9 cellular contexts compared by ENCODE assay signal in the genomic region with DNA sequence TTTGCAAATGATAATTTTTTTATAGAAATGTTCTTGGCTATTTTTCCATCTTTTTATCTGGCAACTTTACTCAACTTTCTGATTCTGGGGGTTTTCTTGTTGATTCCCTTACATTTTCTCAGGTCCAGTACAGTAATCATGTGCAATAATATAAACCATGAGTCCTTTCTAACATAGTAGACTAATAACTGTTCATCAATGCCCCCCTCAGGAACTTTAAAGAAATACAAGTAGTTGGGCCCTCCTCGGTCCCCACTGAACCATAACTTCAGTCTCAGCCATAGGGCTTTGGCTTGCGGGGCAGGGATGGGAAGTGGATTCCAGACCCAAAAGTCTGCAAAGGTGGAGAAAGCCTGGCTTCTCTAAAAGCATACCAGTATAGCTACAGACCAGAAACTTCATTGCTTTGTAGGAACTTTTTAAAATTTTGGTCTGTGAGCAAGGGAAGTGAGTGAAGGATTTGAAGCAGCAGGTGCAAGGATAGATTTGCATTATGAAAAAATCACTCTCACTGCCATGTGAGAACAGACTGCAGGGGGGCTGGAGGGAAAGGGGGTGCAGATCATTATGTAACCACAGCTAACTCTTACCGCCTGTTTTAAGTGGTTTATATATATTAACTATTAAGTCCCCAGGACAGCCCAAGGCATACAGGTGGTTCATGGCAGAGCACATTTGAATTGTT.
DNase-seq lines count a peak whose midpoint lies in the region; ATAC-seq and TF ChIP-seq lines count a peak whose summit lies in the region.
"Had no signal": no experiment of that assay in that cellular context is flagged by ENCODE, and none has a peak within 500 bp of the region (broad histone marks: within the 10 kb centered on the region; RNA-seq: fewer than 3 reads in every experiment).

No MANE protein-coding gene starts in this region.

- no peaks in the 10 kb centered on the region for H3K27me3 ChIP-seq in OCI-LY1 (ENCODE audit: insufficient read depth, low read length)

- no peak overlapping the region for H3K4me3 Mint-ChIP-seq in stimulated activated naive B cell treated with anti-CD40 and anti-IgM and Interleukin-4, amounts not matched to agents 10 μg/mL and 1 μg/mL and 100 μg/mL, for 72 hours

- no peak overlapping the region for H3K27ac ChIP-seq in OCI-LY1 (ENCODE audit: low read depth, low read length, poor library complexity, severe bottlenecking)
- H3K27ac ChIP-seq: thoracic aorta had no signal

- TF ChIP-seq CTCF in OCI-LY1 (IDR thresholded peaks at IDR 0.05; ENCODE audit: low read length), result peak; percentile 52

- no peaks in the 10 kb centered on the region for H4K20me1 ChIP-seq in OCI-LY1 (ENCODE audit: insufficient read depth, low read length)

- H3K36me3 Mint-ChIP-seq in stimulated activated naive B cell treated with anti-CD40 and anti-IgM and Interleukin-4, amounts not matched to agents 10 μg/mL and 1 μg/mL and 100 μg/mL, for 72 hours, result no peaks in the 10 kb centered on the region

- no peaks in the 10 kb centered on the region for H3F3A ChIP-seq in OCI-LY1 (ENCODE audit: insufficient read depth, low read length)

- H3K4me1 Mint-ChIP-seq in stimulated activated naive B cell treated with anti-CD40 and anti-IgM and Interleukin-4, amounts not matched to agents 10 μg/mL and 1 μg/mL and 100 μg/mL, for 72 hours, result no peaks in the 10 kb centered on the region

- H3K9me2 ChIP-seq in OCI-LY1 (ENCODE audit: low read depth, low read length), result no peaks in the 10 kb centered on the region

- ATAC-seq in GM21737 (IDR thresholded peaks at IDR 0.05; ENCODE audit: unreplicated experiment) (peak; percentile 64), GM21381 (IDR thresholded peaks at IDR 0.05; ENCODE audit: unreplicated experiment) (no peak), GM18907 (IDR thresholded peaks at IDR 0.05; ENCODE audit: unreplicated experiment) (no peak)
- peak; percentile 67 to 68 for ATAC-seq in stimulated activated naive B cell treated with anti-CD40 and anti-IgM and Interleukin-4, amounts not matched to agents 10 μg/mL and 1 μg/mL and 100 μg/mL, for 72 hours (replicated peaks)

- DNase-seq in COLO829 (ENCODE audit: low spot score), result peak; percentile 77
- peak; percentile 66 for DNase-seq in fibroblast of peridontal ligament (ENCODE audit: extremely low read depth)
- no peak for DNase-seq in stimulated activated naive B cell treated with anti-CD40 and anti-IgM and Interleukin-4, amounts not matched to agents 10 μg/mL and 1 μg/mL and 100 μg/mL, for 72 hours
- no peak for DNase-seq in stimulated activated CD4-positive, alpha-beta T cell treated with anti-CD3 and anti-CD28 coated beads, Interleukin-1b, Interleukin-23, amount 100 ng/mL, for 48 hours

- H3K27ac Mint-ChIP-seq in stimulated activated naive B cell treated with anti-CD40 and anti-IgM and Interleukin-4, amounts not matched to agents 10 μg/mL and 1 μg/mL and 100 μg/mL, for 72 hours, result no peak overlapping the region

- H3K4me1 ChIP-seq in OCI-LY1 (ENCODE audit: insufficient read depth, low read length, severe bottlenecking), result no peaks in the 10 kb centered on the region

- H3K27me3 Mint-ChIP-seq in stimulated activated naive B cell treated with anti-CD40 and anti-IgM and Interleukin-4, amounts not matched to agents 10 μg/mL and 1 μg/mL and 100 μg/mL, for 72 hours, result peaks cover 23 to 39% of the 10 kb centered on the region in 2 donors

- no peaks in the 10 kb centered on the region for H3K79me2 ChIP-seq in OCI-LY1 (ENCODE audit: insufficient read depth, low read length)

- no peak overlapping the region for H3K9ac ChIP-seq in OCI-LY1 (ENCODE audit: low read length)

- no peak overlapping the region for H3K4me2 ChIP-seq in OCI-LY1 (ENCODE audit: low read length)

- H3K9me3 Mint-ChIP-seq in stimulated activated naive B cell treated with anti-CD40 and anti-IgM and Interleukin-4, amounts not matched to agents 10 μg/mL and 1 μg/mL and 100 μg/mL, for 72 hours, result no peaks in the 10 kb centered on the region

- no peaks in the 10 kb centered on the region for H3K36me3 ChIP-seq in OCI-LY1 (ENCODE audit: insufficient read depth, low read length)
- H3K36me3 ChIP-seq: thoracic aorta had no signal

- H3K4me3 ChIP-seq in OCI-LY1 (ENCODE audit: low read depth, low read length, poor library complexity, severe bottlenecking), result no peak overlapping the region
- H3K4me3 ChIP-seq: thoracic aorta had no signal

- H3K9me3 ChIP-seq in OCI-LY1 (ENCODE audit: low read length), result no peaks in the 10 kb centered on the region
- H3K9me3 ChIP-seq: thoracic aorta had no signal

- no peak overlapping the region for H2AFZ ChIP-seq in OCI-LY1 (ENCODE audit: low read length)

Comparison
In these comparisons a context has a peak if more than half of its experiments do, and no peak if none do; other contexts are left out.
1. DNase-seq: peak in COLO829 (single experiment) and fibroblast of peridontal ligament (single experiment); none in stimulated activated naive B cell treated with anti-CD40 and anti-IgM and Interleukin-4, amounts not matched to agents 10 μg/mL and 1 μg/mL and 100 μg/mL, for 72 hours (single experiment) and stimulated activated CD4-positive, alpha-beta T cell treated with anti-CD3 and anti-CD28 coated beads, Interleukin-1b, Interleukin-23, amount 100 ng/mL, for 48 hours (single experiment).
2. ATAC-seq: peak in GM21737 (single experiment) and stimulated activated naive B cell treated with anti-CD40 and anti-IgM and Interleukin-4, amounts not matched to agents 10 μg/mL and 1 μg/mL and 100 μg/mL, for 72 hours (2 of 2); none in GM21381 (single experiment) and GM18907 (single experiment).